1 cellular context compared by ENCODE assay signal in the genomic region with DNA sequence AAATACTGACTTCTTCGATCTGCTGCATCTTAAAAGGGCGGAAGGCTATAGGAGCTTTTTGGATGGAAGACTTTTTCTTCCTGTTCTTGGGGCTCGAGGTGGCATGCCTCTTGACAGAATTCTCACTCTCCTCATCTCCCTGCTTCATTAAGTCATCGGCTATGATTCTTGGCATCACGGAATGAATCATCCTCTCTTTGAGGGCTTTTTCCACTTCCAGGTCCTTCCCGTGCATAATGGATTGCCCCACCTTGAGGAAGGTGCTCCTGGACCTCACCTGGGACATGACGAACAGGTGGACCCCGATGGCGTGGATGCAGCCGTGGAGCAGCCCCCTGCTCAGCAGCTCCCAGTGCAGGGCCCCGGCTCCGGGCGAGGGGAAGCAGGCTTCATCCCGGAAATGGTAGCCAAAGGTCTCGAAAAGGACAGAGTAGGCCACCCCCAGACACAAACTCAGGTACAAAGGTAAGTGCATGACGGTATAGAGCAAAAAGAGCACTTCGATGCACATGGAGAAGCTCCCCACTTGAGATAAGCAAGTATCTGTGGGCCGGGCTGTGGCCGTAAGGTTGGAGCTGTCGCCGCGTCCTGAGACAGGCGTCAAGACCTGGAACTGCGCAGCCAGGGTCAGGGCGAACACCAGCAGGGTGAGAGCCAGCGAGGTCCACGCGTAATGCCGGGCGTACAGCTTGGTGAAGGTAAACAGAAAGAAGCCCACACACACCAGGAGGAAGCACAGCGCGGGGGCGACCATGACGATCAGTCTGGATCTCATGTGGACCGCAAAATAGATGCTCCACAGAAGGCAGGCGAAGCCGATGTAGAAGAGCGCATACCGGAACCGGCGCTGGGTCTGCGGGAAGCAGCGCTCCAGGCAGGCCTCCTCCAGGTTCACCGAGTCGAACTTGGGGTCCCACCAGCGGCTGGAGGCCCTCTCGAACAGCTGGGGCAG.
TF ChIP-seq lines count a peak whose summit lies in the region.

No MANE protein-coding gene starts in this region.

TF ChIP-seq in H1, 55 proteins besides CTCF, POLR2A, EP300 and RAD21 (continued from another document):
- TF ChIP-seq YY1 (IDR thresholded peaks at IDR 0.05; ENCODE audit: low read depth, low read length) (no peak), EGR1 (IDR thresholded peaks at IDR 0.05; ENCODE audit: borderline replicate concordance, low read depth, low read length) (no peak), HDAC6 (IDR thresholded peaks at IDR 0.05; ENCODE audit: low read depth, low read length) (no peak), RXRA (IDR thresholded peaks at IDR 0.05; ENCODE audit: insufficient read depth, low read depth, low read length) (no peak), SAP30 (IDR thresholded peaks at IDR 0.05; ENCODE audit: insufficient read depth, insufficient replicate concordance, low read length) (no peak), POLR2AphosphoS5 (IDR thresholded peaks at IDR 0.05; ENCODE audit: low read depth, low read length) (no peak), TAF1 (IDR thresholded peaks at IDR 0.05; ENCODE audit: low read depth, low read length) (no peak), NRF1 (IDR thresholded peaks at IDR 0.05; ENCODE audit: low read depth, low read length) (no peak), SIX5 (IDR thresholded peaks at IDR 0.05; ENCODE audit: low read depth, low read length) (no peak), POU5F1 (IDR thresholded peaks at IDR 0.05; ENCODE audit: low read depth, low read length) (no peak)
- TF ChIP-seq, protein P1, sequence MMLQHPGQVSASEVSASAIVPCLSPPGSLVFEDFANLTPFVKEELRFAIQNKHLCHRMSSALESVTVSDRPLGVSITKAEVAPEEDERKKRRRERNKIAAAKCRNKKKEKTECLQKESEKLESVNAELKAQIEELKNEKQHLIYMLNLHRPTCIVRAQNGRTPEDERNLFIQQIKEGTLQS (IDR thresholded peaks at IDR 0.05; ENCODE audit: insufficient read depth, low read depth, low read length), result no peak
TF ChIP-seq in H1: peak in this region for 0.
